In genomic region chr2:219253753-219254589, GRCh38 we compare ENCODE assay signal across 8 cellular contexts. TPM values are rescaled to one million over a fixed set of nuclear protein-coding genes. Genes with fewer than 3 reads are reported as not detected.
A peak's percentile ranks its signal among the peaks of the same experiment; 100 is the strongest.
DNase-seq lines count a peak whose midpoint lies in the region; ATAC-seq and TF ChIP-seq lines count a peak whose summit lies in the region.

Gene TUBA4A, minus strand, starts transcription at chr2:219253918. Its CDS starts 60 bp downstream, at chr2:219253858.

- ATAC-seq in GM18870 (IDR thresholded peaks at IDR 0.05; ENCODE audit: unreplicated experiment) (peak; percentile 20), HG03103 (IDR thresholded peaks at IDR 0.05; ENCODE audit: low read depth, unreplicated experiment) (peak; percentile 47), left lobe of liver (peak; percentile 86)

- in situ Hi-C loops in ACHN (cut with HindIII; ENCODE audit: low pct_ligation_motif_present, low pct_unique_long_range_greater_than_20kb, low sequenced_read_pairs), result no loop called here

- no peak for TF ChIP-seq CTCF in choroid plexus epithelial cell (conservative IDR thresholded peaks at IDR 0.05; ENCODE audit: low read depth, low read length)

- DNase-seq in ACHN (peak; percentile 88), NCI-H510A treated with DMSO at 0.1 percent for 48 hours (lab: John Stamatoyannopoulos, UW) (peak; percentile 71), choroid plexus epithelial cell (ENCODE audit: low read depth) (peak; percentile 55), left lobe of liver (ENCODE audit: low spot score) (peak; percentile 91)
- DNase-seq in activated CD4-positive, alpha-beta T cell treated with anti-CD3 and anti-CD28 coated beads for 48 hours, result peak; percentile 92
- DNase-seq in stimulated activated CD4-positive, alpha-beta T cell treated with anti-CD3 and anti-CD28 coated beads, Interleukin-2, amount 100 ng/mL, for 24 hours, result peak; percentile 91 to 92

- peak within 1 kb of the TSS; percentile 60 for H3K4me3 ChIP-seq in choroid plexus epithelial cell (ENCODE audit: low read depth, low read length)

RNA-seq across cellular contexts. Expression of gene TUBA4A, which starts in this region (rescaled TPM):
- 29.0 TPM for total RNA-seq in left lobe of liver

Comparison
In these comparisons a context has a peak if more than half of its experiments do, and no peak if none do; other contexts are left out.
1. Peak in every context shown above with its lines: DNase-seq, ATAC-seq and H3K4me3 ChIP-seq.
2. ATAC-seq: peak in every context shown above with its lines; median percentile 86 in left lobe of liver; 47 in HG03103; 20 in GM18870.